Comparison of ENCODE assay signal across 27 cellular contexts in genomic region chr16:3071655-3072054, GRCh38. TPM values are rescaled to one million over a fixed set of nuclear protein-coding genes. Genes with fewer than 3 reads are reported as not detected.
DNase-seq lines count a peak whose midpoint lies in the region; ATAC-seq and TF ChIP-seq lines count a peak whose summit lies in the region.
"Had no signal": no experiment of that assay in that cellular context is flagged by ENCODE, and none has a peak within 500 bp of the region (broad histone marks: within the 10 kb centered on the region; RNA-seq: fewer than 3 reads in every experiment).

No MANE protein-coding gene starts in this region.

- POLR2A ChIA-PET in T-cell (lab: Charles Lee), result interaction anchor here in 1 of 2 donors (0.7 kb wide), 2 partner anchors 22 to 329 kb away, joined by 3 read pairs; partner anchors contain the start of gene ZSCAN32
- POLR2A ChIA-PET in activated naive CD8-positive, alpha-beta T cell treated with anti-CD3 and anti-CD28 coated beads, Interleukin-2, amount 10 ng/mL, durations not matched to agents 7 days and 5 days (lab: Charles Lee), result interaction anchor here (0.5 to 8.7 kb wide), 6 partner anchors 12 to 57 kb away, joined by 3 to 93 read pairs (median 4); partner anchors contain the start of gene TNFRSF12A

- H3K27ac ChIP-seq in neural progenitor cell (no peak overlapping the region), right cardiac atrium (ENCODE audit: low read length) (no peak overlapping the region)
- H3K27ac ChIP-seq: A549, C4-2B, dorsolateral prefrontal cortex, epithelial cell of prostate, hepatocyte had no signal

- no peaks in the 10 kb centered on the region for H3K9me3 Mint-ChIP-seq in activated T-cell treated with anti-CD3 and anti-CD28 coated beads, Interleukin-2, amount 50 U/mL, for 24 hours
- H3K9me3 Mint-ChIP-seq in T-cell (no peaks in the 10 kb centered on the region), neural progenitor cell (no peaks in the 10 kb centered on the region)
- no peaks in the 10 kb centered on the region for H3K9me3 Mint-ChIP-seq in activated naive CD8-positive, alpha-beta T cell treated with anti-CD3 and anti-CD28 coated beads, Interleukin-2, amount 10 ng/mL, durations not matched to agents 7 days and 5 days

- H3K4me1 Mint-ChIP-seq in activated T-cell treated with anti-CD3 and anti-CD28 coated beads, Interleukin-2, amount 50 U/mL, for 24 hours (ENCODE audit: low read depth), result peaks cover 83% of the 10 kb centered on the region
- peaks cover 86 to 90% (median 88%) of the 10 kb centered on the region in 3 donors for H3K4me1 Mint-ChIP-seq in T-cell
- H3K4me1 Mint-ChIP-seq in activated naive CD8-positive, alpha-beta T cell treated with anti-CD3 and anti-CD28 coated beads, Interleukin-2, amount 10 ng/mL, durations not matched to agents 7 days and 5 days, result peaks cover 72% of the 10 kb centered on the region
- H3K4me1 Mint-ChIP-seq in neural progenitor cell, result peaks cover 9% of the 10 kb centered on the region

- H3K4me1 ChIP-seq in neural progenitor cell (no peaks in the 10 kb centered on the region), right cardiac atrium (ENCODE audit: control insufficient read depth, insufficient read depth, low read length) (no peaks in the 10 kb centered on the region)
- H3K4me1 ChIP-seq: A549 had no signal

- H3F3A ChIP-seq in neural progenitor cell (ENCODE audit: low read depth), result no peaks in the 10 kb centered on the region

- H3K9ac ChIP-seq in neural progenitor cell, result no peak overlapping the region
- H3K9ac ChIP-seq: SK-N-SH had no signal

- peak; percentile 47 for DNase-seq in activated T-cell treated with anti-CD3 and anti-CD28 coated beads, Interleukin-2, amount 50 U/mL, for 24 hours
- no peak for DNase-seq in activated T-cell treated with anti-CD3 and anti-CD28 coated beads for 4 hours
- DNase-seq in T-cell, result no peak
- peak; percentile 35 for DNase-seq in activated naive CD8-positive, alpha-beta T cell treated with anti-CD3 and anti-CD28 coated beads, Interleukin-2, amount 10 ng/mL, durations not matched to agents 7 days and 5 days
- no peak for DNase-seq in neural progenitor cell (ENCODE audit: low spot score)
- no peak for DNase-seq in right cardiac atrium
- DNase-seq: activated CD4-positive, CD25-positive, alpha-beta regulatory T cell treated with anti-CD3 and anti-CD28 coated beads, Interleukin-2, amount 50 U/mL, for 72 hours; caudate nucleus; dorsolateral prefrontal cortex; foreskin fibroblast; islet precursor cell; KBM-7; mammary epithelial cell; NCI-H2029 treated with DMSO at 0.1 percent for 48 hours; NCI-H446; SK-N-SH; stimulated activated CD4-positive, alpha-beta T cell treated with anti-CD3 and anti-CD28 coated beads, Interleukin-2, amount 100 ng/mL, for 48 hours had no signal

- H3K27me3 ChIP-seq in neural progenitor cell (no peaks in the 10 kb centered on the region), right cardiac atrium (ENCODE audit: control insufficient read depth, insufficient read depth) (no peaks in the 10 kb centered on the region)
- H3K27me3 ChIP-seq: dorsolateral prefrontal cortex, hepatocyte had no signal

- no peak overlapping the region for H2AFZ ChIP-seq in neural progenitor cell (replicated peaks)
- H2AFZ ChIP-seq: hepatocyte had no signal

- H3K79me2 ChIP-seq in neural progenitor cell (ENCODE audit: low read depth), result no peaks in the 10 kb centered on the region
- H3K79me2 ChIP-seq: hepatocyte had no signal

- no peak overlapping the region for H3K4me2 ChIP-seq in neural progenitor cell
- H3K4me2 ChIP-seq: A549, hepatocyte, SK-N-SH had no signal

- CTCF ChIA-PET in T-cell (lab: Charles Lee), result interaction anchor here in 1 of 2 donors (0.6 kb wide), 1 partner anchor 31 kb away, joined by 5 read pairs; no protein-coding TSS in a partner anchor

- H3K4me3 Mint-ChIP-seq in activated T-cell treated with anti-CD3 and anti-CD28 coated beads, Interleukin-2, amount 50 U/mL, for 24 hours, result no peak overlapping the region
- H3K4me3 Mint-ChIP-seq in T-cell, result peak overlapping the region in 2 of 3 donors; percentile 4 to 97
- peak overlapping the region; percentile 67 for H3K4me3 Mint-ChIP-seq in activated naive CD8-positive, alpha-beta T cell treated with anti-CD3 and anti-CD28 coated beads, Interleukin-2, amount 10 ng/mL, durations not matched to agents 7 days and 5 days
- no peak overlapping the region for H3K4me3 Mint-ChIP-seq in neural progenitor cell

- peak overlapping the region; percentile 76 for H3K27ac Mint-ChIP-seq in activated T-cell treated with anti-CD3 and anti-CD28 coated beads, Interleukin-2, amount 50 U/mL, for 24 hours
- H3K27ac Mint-ChIP-seq in T-cell (peak overlapping the region; percentile 89 to 94), neural progenitor cell (peak overlapping the region; percentile 82)
- peak overlapping the region; percentile 98 for H3K27ac Mint-ChIP-seq in activated naive CD8-positive, alpha-beta T cell treated with anti-CD3 and anti-CD28 coated beads, Interleukin-2, amount 10 ng/mL, durations not matched to agents 7 days and 5 days
- H3K27ac Mint-ChIP-seq: progenitor cell of endocrine pancreas had no signal

- H3K4me3 ChIP-seq in neural progenitor cell, result no peak overlapping the region
- H3K4me3 ChIP-seq in right cardiac atrium (ENCODE audit: low read length), result no peak overlapping the region
- H3K4me3 ChIP-seq: A549, dorsolateral prefrontal cortex, hepatocyte had no signal

- no peaks in the 10 kb centered on the region for H4K20me1 ChIP-seq in neural progenitor cell (ENCODE audit: low read depth)

- intact Hi-C loops in right cardiac atrium (cut with DNase I), result no loop called here

- ATAC-seq in T-cell (replicated peaks in 1 of 4), result no peak
- no peak for ATAC-seq in activated naive CD8-positive, alpha-beta T cell treated with anti-CD3 and anti-CD28 coated beads, Interleukin-2, amount 10 ng/mL, durations not matched to agents 7 days and 5 days (ENCODE audit: low read depth)
- ATAC-seq in HG03139 (IDR thresholded peaks at IDR 0.05; ENCODE audit: unreplicated experiment), result no peak
- ATAC-seq in right cardiac atrium, result no peak
- ATAC-seq in HG03159 (IDR thresholded peaks at IDR 0.05; ENCODE audit: unreplicated experiment), result no peak

- no peak for TF ChIP-seq CTCF in neural progenitor cell (IDR thresholded peaks at IDR 0.05)

- H3K9me3 ChIP-seq in neural progenitor cell (ENCODE audit: low read depth), result no peaks in the 10 kb centered on the region
- H3K9me3 ChIP-seq in right cardiac atrium (ENCODE audit: control insufficient read depth, low read length), result no peaks in the 10 kb centered on the region
- H3K9me3 ChIP-seq: A549, SK-N-SH had no signal

- WGBS in right cardiac atrium, result 90% methylated on average over 7 of the region's 7 CpGs

- no peaks in the 10 kb centered on the region for H3K36me3 ChIP-seq in neural progenitor cell

- peaks cover 44% of the 10 kb centered on the region for H3K36me3 Mint-ChIP-seq in activated T-cell treated with anti-CD3 and anti-CD28 coated beads, Interleukin-2, amount 50 U/mL, for 24 hours (ENCODE audit: low read depth)
- H3K36me3 Mint-ChIP-seq in T-cell (peaks cover 28% of the 10 kb centered on the region), neural progenitor cell (no peaks in the 10 kb centered on the region)
- H3K36me3 Mint-ChIP-seq in activated naive CD8-positive, alpha-beta T cell treated with anti-CD3 and anti-CD28 coated beads, Interleukin-2, amount 10 ng/mL, durations not matched to agents 7 days and 5 days, result peaks cover 43% of the 10 kb centered on the region

- no peaks in the 10 kb centered on the region for H3K27me3 Mint-ChIP-seq in activated T-cell treated with anti-CD3 and anti-CD28 coated beads, Interleukin-2, amount 50 U/mL, for 24 hours
- no peaks in the 10 kb centered on the region for H3K27me3 Mint-ChIP-seq in T-cell
- H3K27me3 Mint-ChIP-seq in activated naive CD8-positive, alpha-beta T cell treated with anti-CD3 and anti-CD28 coated beads, Interleukin-2, amount 10 ng/mL, durations not matched to agents 7 days and 5 days, result no peaks in the 10 kb centered on the region
- peaks cover 17% of the 10 kb centered on the region for H3K27me3 Mint-ChIP-seq in neural progenitor cell (ENCODE audit: insufficient read depth, low read depth)

RNA-seq across cellular contexts. Expression of gene IL32, which starts 6.2 kb away (rescaled TPM):
- total RNA-seq in T-cell (1,000 to 10,000 TPM in 2 of 5 donors, 100 to 1,000 TPM in 3; 736 to 1,200 (median 999) TPM), neural progenitor cell (ENCODE audit: low replicate concordance) (1.4 TPM in 1 of 2 replicates, not detected in the other), right cardiac atrium (10 to 100 TPM; 27.5 to 55.0 (median 37.8) TPM)
- total RNA-seq in activated naive CD8-positive, alpha-beta T cell treated with anti-CD3 and anti-CD28 coated beads, Interleukin-2, amount 10 ng/mL, durations not matched to agents 7 days and 5 days, result 1,000 to 10,000 TPM; 2,319 to 2,425 TPM
- 62.8 TPM for polyA plus RNA-seq in right cardiac atrium

RNA-seq across cellular contexts. Expression of gene MMP25, which starts 25.3 kb away (rescaled TPM):
- 1 to 10 TPM; 1.6 to 9.6 (median 4.1) TPM for total RNA-seq in T-cell
- 10 to 100 TPM; 49.3 to 60.4 TPM for total RNA-seq in activated naive CD8-positive, alpha-beta T cell treated with anti-CD3 and anti-CD28 coated beads, Interleukin-2, amount 10 ng/mL, durations not matched to agents 7 days and 5 days
- 0.58 and 0.62 TPM in 2 replicates for total RNA-seq in neural progenitor cell (ENCODE audit: low replicate concordance)
- 1 to 10 TPM in 2 of 4 donors, under 1 TPM in 2; 0.72 to 1.7 (median 0.95) TPM for total RNA-seq in right cardiac atrium
- polyA plus RNA-seq in right cardiac atrium, result 0.68 TPM
- total RNA-seq: hepatocyte, RPMI7951 had no signal

RNA-seq across cellular contexts. Expression of gene ZSCAN10, which starts 27.4 kb away (rescaled TPM):
- under 1 TPM in 4 of 5 donors, not detected in 1; 0.19 to 0.64 (median 0.39) TPM for total RNA-seq in T-cell
- total RNA-seq in activated naive CD8-positive, alpha-beta T cell treated with anti-CD3 and anti-CD28 coated beads, Interleukin-2, amount 10 ng/mL, durations not matched to agents 7 days and 5 days, result under 1 TPM; 0.37 to 0.39 TPM
- 5.4 and 16.2 TPM in 2 replicates for total RNA-seq in neural progenitor cell (ENCODE audit: low replicate concordance)
- not detected for total RNA-seq in right cardiac atrium
- not detected for polyA plus RNA-seq in right cardiac atrium
- total RNA-seq: hepatocyte, mammary epithelial cell, RPMI7951, skeletal muscle tissue, subcutaneous adipose tissue had no signal
- polyA plus RNA-seq: hepatocyte, mammary epithelial cell had no signal

RNA-seq across cellular contexts. Expression of gene BICDL2, which starts 34.9 kb away (rescaled TPM):
- under 1 TPM in 3 of 5 donors, not detected in 2; 0.13 to 0.16 (median 0.15) TPM for total RNA-seq in T-cell
- total RNA-seq in activated naive CD8-positive, alpha-beta T cell treated with anti-CD3 and anti-CD28 coated beads, Interleukin-2, amount 10 ng/mL, durations not matched to agents 7 days and 5 days, result 1 to 10 TPM; 1.6 TPM
- 0.12 TPM in 1 of 2 replicates, not detected in the other for total RNA-seq in neural progenitor cell (ENCODE audit: low replicate concordance)
- not detected for total RNA-seq in right cardiac atrium
- polyA plus RNA-seq in right cardiac atrium, result not detected
- total RNA-seq: skeletal muscle tissue, subcutaneous adipose tissue had no signal
- polyA plus RNA-seq: A549, SK-N-SH had no signal

RNA-seq across cellular contexts. Expression of gene ZNF205, which starts 40.7 kb away (rescaled TPM):
- under 1 TPM in 1 of 5 donors, not detected in 4; 0.38 TPM for total RNA-seq in T-cell
- total RNA-seq in activated naive CD8-positive, alpha-beta T cell treated with anti-CD3 and anti-CD28 coated beads, Interleukin-2, amount 10 ng/mL, durations not matched to agents 7 days and 5 days, result not detected
- total RNA-seq in neural progenitor cell (ENCODE audit: low replicate concordance), result 5.4 and 19.6 TPM in 2 replicates
- 10 to 100 TPM in 1 of 4 donors, 1 to 10 TPM in 3; 6.4 to 10.1 (median 9.2) TPM for total RNA-seq in right cardiac atrium
- polyA plus RNA-seq in right cardiac atrium, result 10.9 TPM

Comparison
In these comparisons a context has a peak if more than half of its experiments do, and no peak if none do; other contexts are left out.
1. DNase-seq: peak in activated T-cell treated with anti-CD3 and anti-CD28 coated beads, Interleukin-2, amount 50 U/mL, for 24 hours (single experiment) and activated naive CD8-positive, alpha-beta T cell treated with anti-CD3 and anti-CD28 coated beads, Interleukin-2, amount 10 ng/mL, durations not matched to agents 7 days and 5 days (single experiment); none in activated T-cell treated with anti-CD3 and anti-CD28 coated beads for 4 hours (single experiment), T-cell (0 of 34), neural progenitor cell (single experiment) and right cardiac atrium (0 of 3).
2. H3K4me3 Mint-ChIP-seq: peak in T-cell (2 of 3) and activated naive CD8-positive, alpha-beta T cell treated with anti-CD3 and anti-CD28 coated beads, Interleukin-2, amount 10 ng/mL, durations not matched to agents 7 days and 5 days (single experiment); none in activated T-cell treated with anti-CD3 and anti-CD28 coated beads, Interleukin-2, amount 50 U/mL, for 24 hours (single experiment) and neural progenitor cell (single experiment).
3. RNA of gene IL32, which starts 6.2 kb away (total RNA-seq): 2,319 to 2,425 TPM in activated naive CD8-positive, alpha-beta T cell treated with anti-CD3 and anti-CD28 coated beads, Interleukin-2, amount 10 ng/mL, durations not matched to agents 7 days and 5 days and 736 to 1,200 TPM in T-cell; 27.5 to 55.0 TPM in right cardiac atrium and 1.4 TPM in neural progenitor cell; every median in the first group is over 10 times any median in the second.
4. RNA of gene MMP25, which starts 25.3 kb away (total RNA-seq): 49.3 to 60.4 TPM in activated naive CD8-positive, alpha-beta T cell treated with anti-CD3 and anti-CD28 coated beads, Interleukin-2, amount 10 ng/mL, durations not matched to agents 7 days and 5 days; 1.6 to 9.6 TPM in T-cell, 0.72 to 1.7 TPM in right cardiac atrium and 0.58 to 0.62 TPM in neural progenitor cell; every median in the first group is over 4 times any median in the second.
5. Peak in every context shown above with its lines, with median percentiles within 50 percentile points of each other: H3K27ac Mint-ChIP-seq.